ENCODE assay signal across 1 cellular context in genomic region chr11:73174495-73174791, GRCh38.
A peak's percentile ranks its signal among the peaks of the same experiment; 100 is the strongest.
TF ChIP-seq lines count a peak whose summit lies in the region.

No MANE protein-coding gene starts in this region.

TF ChIP-seq in HepG2, 621 proteins besides CTCF, POLR2A, EP300 and RAD21:
- no peak for TF ChIP-seq ZSCAN21 (CRISPR knock-in tag; IDR thresholded peaks at IDR 0.05; ENCODE audit: borderline replicate concordance)
- TF ChIP-seq NFKBIZ (CRISPR knock-in tag; IDR thresholded peaks at IDR 0.05), result no peak
- TF ChIP-seq TP53 (CRISPR knock-in tag; conservative IDR thresholded peaks at IDR 0.05), result no peak
- no peak for TF ChIP-seq CBX1 (IDR thresholded peaks at IDR 0.05; ENCODE audit: low read depth)
- TF ChIP-seq SRSF9 (IDR thresholded peaks at IDR 0.05; ENCODE audit: borderline replicate concordance, insufficient read depth, low read depth, low read length, poor library complexity, severe bottlenecking), result no peak
- TF ChIP-seq ZNF441 (CRISPR knock-in tag; IDR thresholded peaks at IDR 0.05; ENCODE audit: borderline replicate concordance), result peak; percentile 98
- TF ChIP-seq ZFP36L2 (CRISPR knock-in tag; IDR thresholded peaks at IDR 0.05), result no peak
- no peak for TF ChIP-seq TCF7L2 (IDR thresholded peaks at IDR 0.05; ENCODE audit: low read depth, low read length)
- no peak for TF ChIP-seq ZFY (CRISPR knock-in tag; IDR thresholded peaks at IDR 0.05)
- TF ChIP-seq PATZ1 (CRISPR knock-in tag; IDR thresholded peaks at IDR 0.05), result no peak
- no peak for TF ChIP-seq ZNF543 (CRISPR knock-in tag; IDR thresholded peaks at IDR 0.05)
- TF ChIP-seq ZBTB21 (CRISPR knock-in tag; IDR thresholded peaks at IDR 0.05), result no peak
- no peak for TF ChIP-seq ZBTB38 (CRISPR knock-in tag; IDR thresholded peaks at IDR 0.05)
- no peak for TF ChIP-seq ZFP90 (CRISPR knock-in tag; IDR thresholded peaks at IDR 0.05; ENCODE audit: borderline replicate concordance)
- TF ChIP-seq PRDM15 (CRISPR knock-in tag; IDR thresholded peaks at IDR 0.05), result peak; percentile 45; the same call in 1 of the 2 replicates
- no peak for TF ChIP-seq HNF1B (CRISPR knock-in tag; IDR thresholded peaks at IDR 0.05)
- no peak for TF ChIP-seq POGZ (CRISPR knock-in tag; IDR thresholded peaks at IDR 0.05)
- no peak for TF ChIP-seq ZC3H13 (CRISPR knock-in tag; IDR thresholded peaks at IDR 0.05)
- no peak for TF ChIP-seq IRF2 (CRISPR knock-in tag; IDR thresholded peaks at IDR 0.05)
- TF ChIP-seq PHF8 (CRISPR knock-in tag; IDR thresholded peaks at IDR 0.05), result 0 out of 2 replicates have a peak, but pooled peaks have one; percentile 0
- TF ChIP-seq ESRRA (CRISPR knock-in tag; IDR thresholded peaks at IDR 0.05; ENCODE audit: low read depth), result no peak
- no peak for TF ChIP-seq FOXA3 (CRISPR knock-in tag; IDR thresholded peaks at IDR 0.05)
